In genomic region chr3:189123595-189124387, GRCh38 we compare ENCODE assay signal across 1 cellular context.
TF ChIP-seq lines count a peak whose summit lies in the region.

No MANE protein-coding gene starts in this region.

TF ChIP-seq in SK-N-SH, 30 proteins besides CTCF, POLR2A, EP300 and RAD21 (continued from another document):
- no peak for TF ChIP-seq USF1 (IDR thresholded peaks at IDR 0.05; ENCODE audit: borderline replicate concordance, low read depth)
- TF ChIP-seq GABPA (IDR thresholded peaks at IDR 0.05; ENCODE audit: low read depth) = no peak
- peak; percentile 45 for TF ChIP-seq PBX3 (IDR thresholded peaks at IDR 0.05)
- TF ChIP-seq NRF1 (IDR thresholded peaks at IDR 0.05; ENCODE audit: low read depth, low read length) = no peak
- TF ChIP-seq EZH2phosphoT487 (IDR thresholded peaks at IDR 0.05; ENCODE audit: borderline replicate concordance, low read depth) = no peak
- TF ChIP-seq YY1 (IDR thresholded peaks at IDR 0.05; ENCODE audit: low read depth) = no peak
- no peak for TF ChIP-seq RFX5 (IDR thresholded peaks at IDR 0.05; ENCODE audit: low read length)
- no peak for TF ChIP-seq IRF3 (IDR thresholded peaks at IDR 0.05; ENCODE audit: low read depth, low read length)
- peak; percentile 33; the same call in 1 of the 2 replicates for TF ChIP-seq FOXJ3 (CRISPR knock-in tag; IDR thresholded peaks at IDR 0.05)
- peak; percentile 68 for TF ChIP-seq MXI1 (IDR thresholded peaks at IDR 0.05; ENCODE audit: low read depth, low read length)
- TF ChIP-seq NFIC (IDR thresholded peaks at IDR 0.05; ENCODE audit: borderline replicate concordance) = peak; percentile 57; the same call in 1 of the 2 replicates
